In genomic region chr17:79033741-79034501, GRCh38 we compare ENCODE assay signal across 1 cellular context.
TF ChIP-seq lines count a peak whose summit lies in the region.

No MANE protein-coding gene starts in this region.

TF ChIP-seq in SK-N-SH treated with all-trans-retinoic acid at 6 μM for 48 hours, 23 proteins besides CTCF, POLR2A, EP300 and RAD21 (continued from another document):
- TF ChIP-seq, protein P1, sequence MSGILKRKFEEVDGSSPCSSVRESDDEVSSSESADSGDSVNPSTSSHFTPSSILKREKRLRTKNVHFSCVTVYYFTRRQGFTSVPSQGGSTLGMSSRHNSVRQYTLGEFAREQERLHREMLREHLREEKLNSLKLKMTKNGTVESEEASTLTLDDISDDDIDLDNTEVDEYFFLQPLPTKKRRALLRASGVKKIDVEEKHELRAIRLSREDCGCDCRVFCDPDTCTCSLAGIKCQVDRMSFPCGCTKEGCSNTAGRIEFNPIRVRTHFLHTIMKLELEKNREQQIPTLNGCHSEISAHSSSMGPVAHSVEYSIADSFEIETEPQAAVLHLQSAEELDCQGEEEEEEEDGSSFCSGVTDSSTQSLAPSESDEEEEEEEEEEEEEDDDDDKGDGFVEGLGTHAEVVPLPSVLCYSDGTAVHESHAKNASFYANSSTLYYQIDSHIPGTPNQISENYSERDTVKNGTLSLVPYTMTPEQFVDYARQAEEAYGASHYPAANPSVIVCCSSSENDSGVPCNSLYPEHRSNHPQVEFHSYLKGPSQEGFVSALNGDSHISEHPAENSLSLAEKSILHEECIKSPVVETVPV (CRISPR knock-in tag; IDR thresholded peaks at IDR 0.05): no peak
- TF ChIP-seq PPARA (CRISPR knock-in tag; IDR thresholded peaks at IDR 0.05; ENCODE audit: borderline replicate concordance) (no peak), ISL1 (CRISPR knock-in tag; IDR thresholded peaks at IDR 0.05) (no peak), CSDC2 (CRISPR knock-in tag; IDR thresholded peaks at IDR 0.05) (no peak), RARB (CRISPR knock-in tag; IDR thresholded peaks at IDR 0.05) (no peak), ZNF8 (CRISPR knock-in tag; IDR thresholded peaks at IDR 0.05) (no peak), ZNF70 (CRISPR knock-in tag; IDR thresholded peaks at IDR 0.05) (no peak), BACH2 (CRISPR knock-in tag; IDR thresholded peaks at IDR 0.05; ENCODE audit: borderline replicate concordance) (no peak), TSHZ2 (CRISPR knock-in tag; IDR thresholded peaks at IDR 0.05) (no peak)
